ENCODE assay signal across 1 cellular context in genomic region chr19:47390533-47391488, GRCh38.
TF ChIP-seq lines count a peak whose summit lies in the region.

No MANE protein-coding gene starts in this region.

TF ChIP-seq in HepG2, 621 proteins besides CTCF, POLR2A, EP300 and RAD21:
- TF ChIP-seq TEF (CRISPR knock-in tag; IDR thresholded peaks at IDR 0.05), result no peak
- TF ChIP-seq ZNF121 (CRISPR knock-in tag; IDR thresholded peaks at IDR 0.05), result peak; percentile 72
- 0 out of 2 replicates have a peak, but pooled peaks have one; percentile 4 for TF ChIP-seq RXRA (CRISPR knock-in tag; IDR thresholded peaks at IDR 0.05)
- no peak for TF ChIP-seq MAX (IDR thresholded peaks at IDR 0.05)
